In the genomic region with DNA sequence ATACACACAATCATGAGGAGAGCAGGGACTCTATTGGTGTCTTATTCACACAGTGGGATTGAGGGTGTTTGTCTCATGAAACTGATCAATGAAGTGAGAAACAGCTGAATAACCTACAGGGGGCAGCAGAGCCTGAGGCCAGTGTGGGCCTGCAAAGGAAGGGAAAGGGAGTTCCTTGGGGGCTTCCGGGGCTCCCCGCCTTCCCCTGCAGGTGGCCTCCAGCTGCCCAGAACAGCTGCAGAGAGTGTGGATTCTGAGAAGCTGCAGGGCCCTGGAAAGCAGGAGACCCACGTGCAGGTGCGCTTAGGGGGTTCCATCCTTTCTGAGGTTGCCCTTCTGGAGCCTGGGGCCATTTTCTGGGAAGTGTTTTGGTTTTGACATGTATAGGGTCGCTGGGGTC, we compare ENCODE assay signal across 15 cellular contexts. TPM values are rescaled to one million over a fixed set of nuclear protein-coding genes. Genes with fewer than 3 reads are reported as not detected.
DNase-seq lines count a peak whose midpoint lies in the region; ATAC-seq and TF ChIP-seq lines count a peak whose summit lies in the region.
"Had no signal": no experiment of that assay in that cellular context is flagged by ENCODE, and none has a peak within 500 bp of the region (broad histone marks: within the 10 kb centered on the region; RNA-seq: fewer than 3 reads in every experiment).

No MANE protein-coding gene starts in this region.

- H3K4me1 ChIP-seq in uterus = no peaks in the 10 kb centered on the region

- peaks cover 5% of the 10 kb centered on the region for H3K36me3 Mint-ChIP-seq in activated naive CD4-positive, alpha-beta T cell treated with anti-CD3 and anti-CD28 coated beads for 36 hours (ENCODE audit: low read depth)
- H3K36me3 Mint-ChIP-seq in HFFc6 (ENCODE audit: low read depth) = peaks cover 14% of the 10 kb centered on the region
- peaks cover 9% of the 10 kb centered on the region for H3K36me3 Mint-ChIP-seq in activated CD8-positive, alpha-beta T cell treated with anti-CD3 and anti-CD28 coated beads for 36 hours (ENCODE audit: low read depth)

- POLR2A ChIA-PET in activated CD8-positive, alpha-beta T cell treated with anti-CD3 and anti-CD28 coated beads for 36 hours (lab: Charles Lee) = interaction anchor here (1.0 kb wide), 1 partner anchor 10 kb away, joined by 3 read pairs; no protein-coding TSS in a partner anchor

- no peaks in the 10 kb centered on the region for H4K20me1 ChIP-seq in neural cell (ENCODE audit: insufficient read depth)

- peak; percentile 32; the same call in 1 of the 2 replicates for TF ChIP-seq CTCF in HFFc6 (IDR thresholded peaks at IDR 0.05)
- TF ChIP-seq CTCF in activated CD8-positive, alpha-beta T cell treated with anti-CD3 and anti-CD28 coated beads for 36 hours (IDR thresholded peaks at IDR 0.05) = peak; percentile 51
- TF ChIP-seq CTCF in neural cell (IDR thresholded peaks at IDR 0.05; ENCODE audit: poor library complexity, severe bottlenecking) = peak; percentile 15
- TF ChIP-seq CTCF in uterus (IDR thresholded peaks at IDR 0.05) = no peak

- intact Hi-C loops in activated naive CD4-positive, alpha-beta T cell treated with anti-CD3 and anti-CD28 coated beads for 36 hours (cut with micrococcal nuclease) = loop anchor here (5.0 kb wide), 1 partner anchor 627 kb away; a partner anchor contains a TSS
- intact Hi-C loops in activated CD8-positive, alpha-beta T cell treated with anti-CD3 and anti-CD28 coated beads for 36 hours (cut with micrococcal nuclease) = no loop called here
- intact Hi-C loops in uterus (cut with DNase I; ENCODE audit: low total_unique reads) (loop anchor here (5.0 kb wide), 1 partner anchor 188 kb away; a partner anchor contains a TSS), sciatic nerve (cut with DNase I) (no loop called here)

- no peak overlapping the region for H3K27ac ChIP-seq in neural cell (ENCODE audit: low read length)
- no peak overlapping the region for H3K27ac ChIP-seq in uterus
- H3K27ac ChIP-seq: coronary artery, lower lobe of right lung, pancreas had no signal

- no peak for TF ChIP-seq POLR2A in uterus (IDR thresholded peaks at IDR 0.05)

- peak; percentile 34 for DNase-seq in activated naive CD4-positive, alpha-beta T cell treated with anti-CD3 and anti-CD28 coated beads for 36 hours
- DNase-seq in activated naive CD4-positive, alpha-beta T cell (lab: John Stamatoyannopoulos, UW) = no peak
- no peak for DNase-seq in HFFc6
- peak; percentile 56 for DNase-seq in activated CD8-positive, alpha-beta T cell treated with anti-CD3 and anti-CD28 coated beads for 36 hours
- no peak for DNase-seq in uterus
- no peak for DNase-seq in cerebellum (ENCODE audit: low spot score)
- no peak for DNase-seq in sciatic nerve (ENCODE audit: low spot score)
- DNase-seq: activated effector memory CD4-positive, alpha-beta T cell treated with anti-CD3 and anti-CD28 coated beads, Interleukin-2, amount 50 U/mL, for 16 hours; AML-193; lower lobe of right lung; NCI-H2081; pancreas; stimulated activated CD4-positive, alpha-beta T cell treated with anti-CD3 and anti-CD28 coated beads, Interleukin-4, amount 100 ng/mL, for 24 hours had no signal

- H3K27me3 ChIP-seq in neural cell (ENCODE audit: insufficient read depth, low read depth, low read length) = no peaks in the 10 kb centered on the region
- H3K27me3 ChIP-seq in uterus = no peaks in the 10 kb centered on the region
- H3K27me3 ChIP-seq: pancreas had no signal

- H3K36me3 ChIP-seq in neural cell (ENCODE audit: insufficient read depth, low read length) (peaks cover under 1% of the 10 kb centered on the region), uterus (no peaks in the 10 kb centered on the region)
- H3K36me3 ChIP-seq: lower lobe of right lung, pancreas had no signal

- peaks cover 7% of the 10 kb centered on the region for H3K4me1 Mint-ChIP-seq in activated naive CD4-positive, alpha-beta T cell treated with anti-CD3 and anti-CD28 coated beads for 36 hours (ENCODE audit: low read depth)
- H3K4me1 Mint-ChIP-seq in HFFc6 (ENCODE audit: low read depth) = peaks cover 12% of the 10 kb centered on the region
- peaks cover 10% of the 10 kb centered on the region for H3K4me1 Mint-ChIP-seq in activated CD8-positive, alpha-beta T cell treated with anti-CD3 and anti-CD28 coated beads for 36 hours (ENCODE audit: low read depth)

- no peak overlapping the region for H3K4me3 ChIP-seq in neural cell (ENCODE audit: low read length)
- no peak overlapping the region for H3K4me3 ChIP-seq in uterus
- H3K4me3 ChIP-seq: coronary artery, lower lobe of right lung, pancreas had no signal

- TF ChIP-seq RAD21 in neural cell (conservative IDR thresholded peaks at IDR 0.05) = no peak

- H3K9me3 ChIP-seq in neural cell (ENCODE audit: low read length) (peaks cover 5% of the 10 kb centered on the region), uterus (peaks cover 0 to 23% of the 10 kb centered on the region in 2 donors)

- H3K9me3 Mint-ChIP-seq in activated naive CD4-positive, alpha-beta T cell treated with anti-CD3 and anti-CD28 coated beads for 36 hours = peaks cover 24% of the 10 kb centered on the region
- peaks cover 30% of the 10 kb centered on the region for H3K9me3 Mint-ChIP-seq in HFFc6
- peaks cover 18% of the 10 kb centered on the region for H3K9me3 Mint-ChIP-seq in activated CD8-positive, alpha-beta T cell treated with anti-CD3 and anti-CD28 coated beads for 36 hours

- no peak overlapping the region for H2AFZ ChIP-seq in neural cell (ENCODE audit: low read depth, low read length)

- no peaks in the 10 kb centered on the region for H3K9me2 ChIP-seq in neural cell (ENCODE audit: insufficient read depth, low read length)

- H3K9ac ChIP-seq in neural cell (ENCODE audit: low read length) = no peak overlapping the region

- TF ChIP-seq EP300 in neural cell (conservative IDR thresholded peaks at IDR 0.05; ENCODE audit: poor library complexity, severe bottlenecking) = no peak

- no peak overlapping the region for H3K4me2 ChIP-seq in neural cell (ENCODE audit: low read length)

- H3K4me3 Mint-ChIP-seq in activated naive CD4-positive, alpha-beta T cell treated with anti-CD3 and anti-CD28 coated beads for 36 hours = no peak overlapping the region
- H3K4me3 Mint-ChIP-seq in HFFc6 = no peak overlapping the region
- H3K4me3 Mint-ChIP-seq in activated CD8-positive, alpha-beta T cell treated with anti-CD3 and anti-CD28 coated beads for 36 hours = no peak overlapping the region

- no peaks in the 10 kb centered on the region for H3K27me3 Mint-ChIP-seq in activated naive CD4-positive, alpha-beta T cell treated with anti-CD3 and anti-CD28 coated beads for 36 hours (ENCODE audit: low read depth)
- no peaks in the 10 kb centered on the region for H3K27me3 Mint-ChIP-seq in HFFc6 (ENCODE audit: insufficient read depth)
- no peaks in the 10 kb centered on the region for H3K27me3 Mint-ChIP-seq in activated CD8-positive, alpha-beta T cell treated with anti-CD3 and anti-CD28 coated beads for 36 hours

- H3K27ac Mint-ChIP-seq in activated naive CD4-positive, alpha-beta T cell treated with anti-CD3 and anti-CD28 coated beads for 36 hours = no peak overlapping the region
- no peak overlapping the region for H3K27ac Mint-ChIP-seq in HFFc6
- no peak overlapping the region for H3K27ac Mint-ChIP-seq in activated CD8-positive, alpha-beta T cell treated with anti-CD3 and anti-CD28 coated beads for 36 hours

- CTCF ChIA-PET in activated naive CD4-positive, alpha-beta T cell treated with anti-CD3 and anti-CD28 coated beads for 36 hours (lab: Charles Lee) = interaction anchor here (0.6 to 1.9 kb wide), 3 partner anchors 75 to 602 kb away, joined by 3 to 7 read pairs (median 5); no protein-coding TSS in a partner anchor
- CTCF ChIA-PET in activated CD8-positive, alpha-beta T cell treated with anti-CD3 and anti-CD28 coated beads for 36 hours (lab: Charles Lee) = interaction anchor here (0.6 to 7.3 kb wide), 16 partner anchors 8 to 249 kb away, joined by 3 to 76 read pairs (median 4); a partner anchor contains a TSS

- ATAC-seq in activated CD8-positive, alpha-beta T cell treated with anti-CD3 and anti-CD28 coated beads for 36 hours = no peak
- ATAC-seq in sciatic nerve = no peak
- ATAC-seq: lower lobe of right lung, pancreas had no signal

- peaks cover 9% of the 10 kb centered on the region for H3K79me2 ChIP-seq in neural cell (replicated peaks; ENCODE audit: insufficient read depth, low read length)

- H3F3A ChIP-seq in neural cell (ENCODE audit: insufficient read depth, low read length, poor library complexity, severe bottlenecking) = peaks cover 4% of the 10 kb centered on the region

TF ChIP-seq in neural cell, 6 proteins besides CTCF, POLR2A, EP300 and RAD21 (continues in another document):
- TF ChIP-seq MXI1 (conservative IDR thresholded peaks at IDR 0.05; ENCODE audit: poor library complexity, severe bottlenecking) (no peak), POLR2AphosphoS5 (IDR thresholded peaks at IDR 0.05) (no peak), SMC3 (conservative IDR thresholded peaks at IDR 0.05; ENCODE audit: poor library complexity) (no peak), TAF1 (IDR thresholded peaks at IDR 0.05; ENCODE audit: low read depth) (no peak), EZH2 (IDR thresholded peaks at IDR 0.05; ENCODE audit: borderline replicate concordance, insufficient read depth, low read length, poor library complexity, severe bottlenecking) (no peak)

RNA-seq across cellular contexts. Expression of a gene that starts 20.1 kb away (rescaled TPM):
- total RNA-seq in activated naive CD4-positive, alpha-beta T cell treated with anti-CD3 and anti-CD28 coated beads for 36 hours = under 1 TPM; 0.50 to 0.54 TPM
- total RNA-seq in HFFc6 (2021; fragmentation: NEBNext Ultra II Directional; extraction: Animal tissue kit (Norgen Biotek cat#: 25700)) = 1 to 10 TPM in 4 of 6 experiments, under 1 TPM in 2; 0.85 to 1.7 (median 1.1) TPM
- total RNA-seq in activated CD8-positive, alpha-beta T cell treated with anti-CD3 and anti-CD28 coated beads for 36 hours = 1 to 10 TPM in 1 of 2 experiments, under 1 TPM in 1; 0.83 to 1.7 TPM
- 12.8 and 17.9 TPM in 2 replicates for polyA plus RNA-seq in neural cell
- polyA minus RNA-seq in neural cell = 25.8 and 31.3 TPM in 2 replicates
- 1 to 10 TPM in 3 of 4 donors, under 1 TPM in 1; 0.88 to 6.0 (median 1.7) TPM for total RNA-seq in uterus
- 6.0 TPM for total RNA-seq in cerebellum
- total RNA-seq in sciatic nerve = 6.6 TPM

RNA-seq across cellular contexts. Expression of a gene that starts 50.5 kb away (rescaled TPM):
- under 1 TPM; 0.52 TPM for total RNA-seq in activated naive CD4-positive, alpha-beta T cell treated with anti-CD3 and anti-CD28 coated beads for 36 hours
- 1 to 10 TPM; 3.2 to 4.1 (median 3.8) TPM for total RNA-seq in HFFc6 (2021; fragmentation: NEBNext Ultra II Directional; extraction: Animal tissue kit (Norgen Biotek cat#: 25700))
- total RNA-seq in activated CD8-positive, alpha-beta T cell treated with anti-CD3 and anti-CD28 coated beads for 36 hours = 1 to 10 TPM; 1.5 to 2.1 TPM
- 37.3 and 40.6 TPM in 2 replicates for polyA plus RNA-seq in neural cell
- 73.5 and 85.4 TPM in 2 replicates for polyA minus RNA-seq in neural cell
- total RNA-seq in uterus (10 to 100 TPM in 2 of 4 donors, 1 to 10 TPM in 2; 1.5 to 13.5 (median 7.5) TPM), cerebellum (15.1 TPM), sciatic nerve (4.8 TPM)

Comparison
In these comparisons a context has a peak if more than half of its experiments do, and no peak if none do; other contexts are left out.
1. DNase-seq: peak in activated naive CD4-positive, alpha-beta T cell treated with anti-CD3 and anti-CD28 coated beads for 36 hours (single experiment) and activated CD8-positive, alpha-beta T cell treated with anti-CD3 and anti-CD28 coated beads for 36 hours (single experiment); none in activated naive CD4-positive, alpha-beta T cell (0 of 4), HFFc6 (single experiment), uterus (0 of 2), cerebellum (single experiment) and sciatic nerve (single experiment).
2. CTCF ChIP-seq: peak in HFFc6 (single experiment), activated CD8-positive, alpha-beta T cell treated with anti-CD3 and anti-CD28 coated beads for 36 hours (single experiment) and neural cell (single experiment); none in uterus (0 of 4).
3. intact Hi-C loops: an anchor here in activated naive CD4-positive, alpha-beta T cell treated with anti-CD3 and anti-CD28 coated beads for 36 hours (5.0 kb wide) and uterus (5.0 kb wide); none called in activated CD8-positive, alpha-beta T cell treated with anti-CD3 and anti-CD28 coated beads for 36 hours and sciatic nerve.